24 cellular contexts compared by ENCODE assay signal in genomic region chr2:212505583-212505982, GRCh38. TPM values are rescaled to one million over a fixed set of nuclear protein-coding genes. Genes with fewer than 3 reads are reported as not detected.
DNase-seq lines count a peak whose midpoint lies in the region; ATAC-seq lines count a peak whose summit lies in the region.
"Had no signal": no experiment of that assay in that cellular context is flagged by ENCODE, and none has a peak within 500 bp of the region (broad histone marks: within the 10 kb centered on the region; RNA-seq: fewer than 3 reads in every experiment).

No MANE protein-coding gene starts in this region.

- DNase-seq in NCI-H1694 (lab: John Stamatoyannopoulos, UW) (no peak), hippocampal formation (lab: John Stamatoyannopoulos, UW) (no peak), OCI-M1 (lab: John Stamatoyannopoulos, UW) (no peak), immature natural killer cell (no peak)
- DNase-seq: ACHN; activated CD4-positive, alpha-beta T cell treated with anti-CD3 and anti-CD28 coated beads, Interleukin-2, amount 50 U/mL, for 48 hours; activated T-cell treated with anti-CD3 and anti-CD28 coated beads, Interleukin-2, amount 50 U/mL, for 48 hours; DMS153; foreskin fibroblast; H7; KBM-7; MV-4-11; NCI-H2029 treated with DMSO at 0.1 percent for 48 hours; SHP77; stimulated activated CD4-positive, alpha-beta T cell treated with anti-CD3 and anti-CD28 coated beads, Interleukin-2, amount 100 ng/mL, for 48 hours had no signal

- no peak overlapping the region for H3K27ac Mint-ChIP-seq in immature natural killer cell
- H3K27ac Mint-ChIP-seq: activated naive CD8-positive, alpha-beta T cell; brain; CD14-positive monocyte; mesothelial cell of epicardium; nephron had no signal

- peaks cover 0 to 9% (median 0%) of the 10 kb centered on the region in 6 donors for H3K9me3 Mint-ChIP-seq in immature natural killer cell
- H3K9me3 Mint-ChIP-seq: mesothelial cell of epicardium, nephron had no signal

- no peak overlapping the region for H3K4me3 Mint-ChIP-seq in immature natural killer cell
- H3K4me3 Mint-ChIP-seq: activated naive CD8-positive, alpha-beta T cell; brain; CD14-positive monocyte; mesothelial cell of epicardium; nephron had no signal

- no peaks in the 10 kb centered on the region for H3K36me3 Mint-ChIP-seq in immature natural killer cell
- H3K36me3 Mint-ChIP-seq: activated naive CD8-positive, alpha-beta T cell; CD14-positive monocyte; mesothelial cell of epicardium had no signal

- no peaks in the 10 kb centered on the region for H3K27me3 Mint-ChIP-seq in immature natural killer cell (ENCODE audit: low read depth in 3 of 3)
- H3K27me3 Mint-ChIP-seq: activated naive CD8-positive, alpha-beta T cell; brain had no signal

- no peaks in the 10 kb centered on the region for H3K4me1 Mint-ChIP-seq in immature natural killer cell
- H3K4me1 Mint-ChIP-seq: CD14-positive monocyte, mesothelial cell of epicardium, nephron had no signal

- ATAC-seq in GM18502 (IDR thresholded peaks at IDR 0.05; ENCODE audit: poor library complexity, unreplicated experiment) (peak; percentile 80), GM18907 (IDR thresholded peaks at IDR 0.05; ENCODE audit: unreplicated experiment) (peak; percentile 66), HG02610 (IDR thresholded peaks at IDR 0.05; ENCODE audit: unreplicated experiment) (peak; percentile 94), HG03432 (IDR thresholded peaks at IDR 0.05; ENCODE audit: unreplicated experiment) (peak; percentile 83)

RNA-seq across cellular contexts. Expression of gene ERBB4, which starts 33.0 kb away (rescaled TPM):
- polyA plus RNA-seq in immature natural killer cell: not detected
- polyA plus RNA-seq: CD14-positive monocyte had no signal
